ENCODE assay signal across 9 cellular contexts in the genomic region with DNA sequence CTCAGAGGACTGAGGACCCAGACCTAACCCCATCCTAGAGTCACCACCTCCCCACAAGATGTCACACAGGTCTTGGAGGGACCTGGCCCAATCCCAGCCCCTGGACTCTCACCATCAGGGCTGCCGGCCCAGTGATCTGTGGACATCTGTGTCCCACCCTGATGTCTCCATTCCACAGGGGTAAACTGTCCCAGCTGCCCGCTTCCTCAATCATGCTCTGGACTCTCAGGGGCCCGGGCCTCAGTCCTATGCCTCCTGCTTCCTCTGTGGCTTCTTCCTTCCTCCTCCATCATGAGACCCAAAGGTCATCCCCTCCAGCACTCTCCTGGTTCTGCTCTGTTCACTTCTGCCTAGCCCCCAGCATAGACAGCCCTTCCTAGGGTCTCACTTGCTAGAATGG. TPM values are rescaled to one million over a fixed set of nuclear protein-coding genes. Genes with fewer than 3 reads are reported as not detected.
DNase-seq lines count a peak whose midpoint lies in the region; ATAC-seq and TF ChIP-seq lines count a peak whose summit lies in the region.
"Had no signal": no experiment of that assay in that cellular context is flagged by ENCODE, and none has a peak within 500 bp of the region (broad histone marks: within the 10 kb centered on the region; RNA-seq: fewer than 3 reads in every experiment).

No MANE protein-coding gene starts in this region.

- H3K9me3 Mint-ChIP-seq in activated CD4-positive, alpha-beta memory T cell treated with anti-CD3 and anti-CD28 coated beads for 36 hours, result no peaks in the 10 kb centered on the region

- H3K4me3 Mint-ChIP-seq in activated CD4-positive, alpha-beta memory T cell treated with anti-CD3 and anti-CD28 coated beads for 36 hours, result peak overlapping the region; percentile 90

- no peaks in the 10 kb centered on the region for H3K36me3 ChIP-seq in smooth muscle cell (ENCODE audit: low read depth)
- H3K36me3 ChIP-seq in MG63, result no peaks in the 10 kb centered on the region; the same call in none of the 2 replicates

- intact Hi-C loops in activated CD4-positive, alpha-beta memory T cell treated with anti-CD3 and anti-CD28 coated beads for 36 hours (cut with micrococcal nuclease), result loop anchor here (10.0 kb wide), 2 partner anchors 425 to 525 kb away; a partner anchor contains a TSS
- intact Hi-C loops in cardiac septum (cut with DNase I), result loop anchor here (5.0 kb wide), 1 partner anchor 457 kb away; no protein-coding TSS in a partner anchor

- no peak for TF ChIP-seq CTCF in HFF-Myc (IDR thresholded peaks at IDR 0.05; ENCODE audit: low read depth, low read length, missing control alignments)
- no peak for TF ChIP-seq CTCF in smooth muscle cell (IDR thresholded peaks at IDR 0.05; ENCODE audit: borderline replicate concordance, insufficient read depth, poor library complexity, severe bottlenecking)
- no peak for TF ChIP-seq CTCF in omental fat pad (IDR thresholded peaks at IDR 0.05)

- H3K4me2 ChIP-seq in smooth muscle cell, result peak overlapping the region; percentile 98

- no peaks in the 10 kb centered on the region for H3K27me3 Mint-ChIP-seq in activated CD4-positive, alpha-beta memory T cell treated with anti-CD3 and anti-CD28 coated beads for 36 hours

- H2AFZ ChIP-seq in smooth muscle cell (ENCODE audit: low read depth), result no peak overlapping the region

- H3K27me3 ChIP-seq in smooth muscle cell (ENCODE audit: low read depth) (no peaks in the 10 kb centered on the region), MG63 (no peaks in the 10 kb centered on the region)

- peaks cover 50% of the 10 kb centered on the region for H3K4me1 Mint-ChIP-seq in activated CD4-positive, alpha-beta memory T cell treated with anti-CD3 and anti-CD28 coated beads for 36 hours (ENCODE audit: low read depth)

- H3K9me3 ChIP-seq in smooth muscle cell (replicated peaks; ENCODE audit: low read depth), result no peaks in the 10 kb centered on the region
- H3K9me3 ChIP-seq in MG63, result no peaks in the 10 kb centered on the region

- no peaks in the 10 kb centered on the region for H3F3A ChIP-seq in smooth muscle cell (ENCODE audit: low read depth)

- 100% methylated on average over 3 of the region's 3 CpGs for WGBS in smooth muscle cell (ENCODE audit: low lambda C conversion rate)

- peaks cover 63% of the 10 kb centered on the region for H4K20me1 ChIP-seq in smooth muscle cell (ENCODE audit: low read depth)

- H3K79me2 ChIP-seq in smooth muscle cell (ENCODE audit: low read depth), result peaks cover 54% of the 10 kb centered on the region

- peaks cover 5% of the 10 kb centered on the region for H3K4me1 ChIP-seq in smooth muscle cell (ENCODE audit: low read depth)

- no peak overlapping the region for H3K9ac ChIP-seq in smooth muscle cell (ENCODE audit: low read depth)

- CTCF ChIA-PET in activated CD4-positive, alpha-beta memory T cell treated with anti-CD3 and anti-CD28 coated beads for 36 hours (lab: Charles Lee), result interaction anchor here (1.1 to 7.9 kb wide), 3 partner anchors 36 to 93 kb away, joined by 6 to 129 read pairs (median 8); a partner anchor contains a TSS
- CTCF ChIA-PET in HEK293T (lab: Yijun Ruan, JAX), result no interaction called here

- H3K36me3 Mint-ChIP-seq in activated CD4-positive, alpha-beta memory T cell treated with anti-CD3 and anti-CD28 coated beads for 36 hours, result peaks cover 2% of the 10 kb centered on the region

- no peak for ATAC-seq in omental fat pad (ENCODE audit: low FRiP score)

- peak overlapping the region; percentile 71 for H3K4me3 ChIP-seq in HFF-Myc (replicated peaks; ENCODE audit: low read depth, low read length)
- peak overlapping the region; percentile 54 for H3K4me3 ChIP-seq in smooth muscle cell
- no peak overlapping the region for H3K4me3 ChIP-seq in MG63

- H3K27ac Mint-ChIP-seq in activated CD4-positive, alpha-beta memory T cell treated with anti-CD3 and anti-CD28 coated beads for 36 hours, result peak overlapping the region; percentile 91

- H3K27ac ChIP-seq in smooth muscle cell (ENCODE audit: low read depth), result no peak overlapping the region

- DNase-seq in HFF-Myc (ENCODE audit: extremely low read depth, low read depth) (no peak), cardiac septum (ENCODE audit: low spot score) (peak; percentile 85), smooth muscle cell (lab: John Stamatoyannopoulos, UW; ENCODE audit: unreplicated experiment) (no peak), omental fat pad (ENCODE audit: low spot score) (no peak), MG63 (no peak), HEK293T (ENCODE audit: extremely low spot score) (no peak)
- no peak for DNase-seq in activated CD4-positive, alpha-beta memory T cell treated with anti-CD3 and anti-CD28 coated beads for 36 hours
- DNase-seq in stimulated activated CD4-positive, alpha-beta T cell treated with anti-CD3 and anti-CD28 coated beads, Interleukin-2, amount 100 ng/mL, for 48 hours, result no peak
- DNase-seq: glutamatergic neuron had no signal

- POLR2A ChIA-PET in activated CD4-positive, alpha-beta memory T cell treated with anti-CD3 and anti-CD28 coated beads for 36 hours (lab: Charles Lee), result interaction anchor here (3.0 kb wide), 1 partner anchor 96 kb away, joined by 8 read pairs; no protein-coding TSS in a partner anchor
- POLR2A ChIA-PET in HEK293T (lab: Yijun Ruan, JAX), result no interaction called here

TF ChIP-seq in HEK293T, 16 proteins besides CTCF, POLR2A, EP300 and RAD21:
- TF ChIP-seq NFRKB (IDR thresholded peaks at IDR 0.05) (no peak), BHLHE40 (IDR thresholded peaks at IDR 0.05; ENCODE audit: borderline replicate concordance) (no peak), TARDBP (IDR thresholded peaks at IDR 0.05) (no peak)
TF ChIP-seq in HEK293T: peak in this region for 0.

RNA-seq across cellular contexts. Expression of a gene that starts 32.2 kb away (rescaled TPM):
- 10 to 100 TPM; 77.4 to 79.6 TPM for total RNA-seq in activated CD4-positive, alpha-beta memory T cell treated with anti-CD3 and anti-CD28 coated beads for 36 hours
- 46.3 TPM for total RNA-seq in cardiac septum
- total RNA-seq in smooth muscle cell, result 45.2 and 65.3 TPM in 2 replicates
- 45.6 and 54.2 TPM in 2 replicates for polyA plus RNA-seq in smooth muscle cell
- 100 to 1,000 TPM; 112 to 204 (median 123) TPM for total RNA-seq in omental fat pad
- total RNA-seq in MG63 (2014; rRNA removed; shearing (Covaris generic); ENCODE audit: low replicate concordance), result 55.6 and 92.4 TPM in 2 replicates

RNA-seq across cellular contexts. Expression of a gene that starts 45.8 kb away (rescaled TPM):
- under 1 TPM; 0.29 to 0.97 TPM for total RNA-seq in activated CD4-positive, alpha-beta memory T cell treated with anti-CD3 and anti-CD28 coated beads for 36 hours
- total RNA-seq in cardiac septum, result 28.8 TPM
- not detected in 2 replicates for total RNA-seq in smooth muscle cell
- 1.0 TPM in 2 replicates for polyA plus RNA-seq in smooth muscle cell
- total RNA-seq in omental fat pad, result 100 to 1,000 TPM in 1 of 4 donors, 10 to 100 TPM in 3; 54.0 to 339 (median 84.6) TPM
- not detected in 2 replicates for total RNA-seq in MG63 (2014; rRNA removed; shearing (Covaris generic); ENCODE audit: low replicate concordance)

Comparison
In these comparisons a context has a peak if more than half of its experiments do, and no peak if none do; other contexts are left out.
1. RNA of a gene that starts 45.8 kb away (total RNA-seq): 54.0 to 339 TPM in omental fat pad and 28.8 TPM in cardiac septum (single experiment); 0.29 to 0.97 TPM in activated CD4-positive, alpha-beta memory T cell treated with anti-CD3 and anti-CD28 coated beads for 36 hours, not detected in smooth muscle cell and not detected in MG63; every median in the first group is over 10 times any median in the second.